In genomic region chr6:146598785-146599405, GRCh38 we compare ENCODE assay signal across 8 cellular contexts. TPM values are rescaled to one million over a fixed set of nuclear protein-coding genes. Genes with fewer than 3 reads are reported as not detected.
DNase-seq lines count a peak whose midpoint lies in the region; ATAC-seq and TF ChIP-seq lines count a peak whose summit lies in the region.

ADGB (plus strand) TSS chr6:146598972; CDS start chr6:146599041, 69 bp downstream.

- no peaks in the 10 kb centered on the region for H3K9me3 ChIP-seq in SJCRH30 (replicated peaks)
- H3K9me3 ChIP-seq in thymus (ENCODE audit: control insufficient read depth): no peaks in the 10 kb centered on the region

- WGBS in thymus: 7% methylated on average over 32 of the region's 32 CpGs

- DNase-seq in AG04449 (ENCODE audit: low read depth, low spot score): no peak
- peak; percentile 52 to 65 for DNase-seq in SJCRH30
- DNase-seq in epidermal melanocyte (ENCODE audit: insufficient read length, low spot score): peak; percentile 44
- peak; percentile 41 to 55 for DNase-seq in lung microvascular endothelial cell (ENCODE audit: low read depth in 2 of 2)
- no peak for DNase-seq in stimulated activated CD4-positive, alpha-beta T cell treated with anti-CD3 and anti-CD28 coated beads, Interleukin-12 subunit alpha, Interleukin-12 subunit beta, amount 100 ng/mL, for 4 hours

- H3K27me3 ChIP-seq in SJCRH30: no peaks in the 10 kb centered on the region
- no peaks in the 10 kb centered on the region for H3K27me3 ChIP-seq in thymus (ENCODE audit: control insufficient read depth, insufficient read depth)

- H3K4me1 ChIP-seq in SJCRH30 (no peaks in the 10 kb centered on the region), thymus (ENCODE audit: control insufficient read depth, insufficient read depth, low read length) (no peaks in the 10 kb centered on the region)

- POLR2A ChIA-PET in AG04449 (lab: Yijun Ruan, JAX): no interaction called here

- ATAC-seq in HG02642 (IDR thresholded peaks at IDR 0.05; ENCODE audit: poor library complexity, unreplicated experiment) (peak; percentile 65), GM19023 (IDR thresholded peaks at IDR 0.05; ENCODE audit: unreplicated experiment) (no peak)

- peak within 1 kb of the TSS; percentile 61 for H3K4me3 ChIP-seq in AG04449 (ENCODE audit: low read depth, low read length)
- peak within 1 kb of the TSS; percentile 51 for H3K4me3 ChIP-seq in SJCRH30
- H3K4me3 ChIP-seq in thymus (ENCODE audit: low read length): peak within 1 kb of the TSS; percentile 39

- H3K36me3 ChIP-seq in SJCRH30 (no peaks in the 10 kb centered on the region), thymus (ENCODE audit: control insufficient read depth, insufficient read depth) (no peaks in the 10 kb centered on the region)

- CTCF ChIA-PET in AG04449 (lab: Yijun Ruan, JAX): no interaction called here

- TF ChIP-seq CTCF in AG04449 (IDR thresholded peaks at IDR 0.05; ENCODE audit: insufficient read depth, low read length, missing control alignments): no peak

- H3K27ac ChIP-seq in SJCRH30: no peak within 1 kb of the TSS
- H3K27ac ChIP-seq in thymus (ENCODE audit: low read depth): no peak within 1 kb of the TSS

RNA-seq across cellular contexts. Expression of gene ADGB, which starts in this region (rescaled TPM):
- 0.28 and 0.43 TPM in 2 replicates for total RNA-seq in SJCRH30 (2014; rRNA removed; shearing (Covaris generic))
- not detected in 2 replicates for total RNA-seq in lung microvascular endothelial cell
- polyA plus RNA-seq in thymus: 0.18 TPM

Comparison
In these comparisons a context has a peak if more than half of its experiments do, and no peak if none do; other contexts are left out.
1. Peak in DNase-seq and H3K4me3 ChIP-seq in SJCRH30; RNA of the gene not detected or under 1 TPM.
2. Peak in DNase-seq in lung microvascular endothelial cell; RNA of the gene not detected or under 1 TPM.